ENCODE assay signal across 8 cellular contexts in the genomic region with DNA sequence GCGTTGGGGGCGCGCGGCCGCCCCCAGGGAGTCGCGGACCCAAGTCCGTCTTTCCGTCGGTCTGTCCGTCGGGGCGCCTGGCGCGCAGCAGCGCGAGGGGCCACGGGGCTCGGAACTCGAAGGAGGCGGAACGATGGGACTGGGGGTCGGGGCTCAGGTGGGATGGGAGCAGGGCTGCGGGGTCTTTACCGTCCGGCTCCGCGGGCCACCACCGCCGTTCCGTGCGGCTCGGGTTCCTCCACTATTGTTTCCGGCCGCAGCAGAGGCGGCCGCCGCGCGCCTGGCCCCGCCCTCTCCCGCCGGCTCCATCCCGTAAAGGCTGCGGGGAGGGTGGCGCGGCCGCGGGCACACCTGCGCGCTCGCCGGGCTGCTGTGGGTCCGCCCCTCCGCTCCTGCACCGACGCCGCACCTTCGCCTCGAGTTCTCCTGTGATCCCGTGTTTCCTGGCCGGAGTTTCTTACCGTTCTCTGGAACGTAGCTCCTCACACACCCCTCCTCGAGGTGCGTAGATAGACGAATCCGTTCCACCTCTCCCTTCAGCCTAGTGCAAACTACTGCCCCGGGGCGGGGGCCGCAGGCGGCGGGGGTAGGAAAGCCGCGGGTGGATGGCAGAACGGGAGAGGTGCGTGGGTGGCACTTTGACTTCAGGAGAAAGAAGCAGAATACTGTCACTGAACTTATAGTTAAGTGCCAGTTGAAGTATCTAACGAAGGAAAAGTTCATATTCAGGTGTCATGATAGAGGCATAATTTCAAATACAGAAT. TPM values are rescaled to one million over a fixed set of nuclear protein-coding genes. Genes with fewer than 3 reads are reported as not detected.
DNase-seq lines count a peak whose midpoint lies in the region; ATAC-seq and TF ChIP-seq lines count a peak whose summit lies in the region.

A gene (minus strand): TSS at position 243 of the 764 bp plus-strand sequence. CDS start 1,038 bp downstream, outside the sequence.

- peaks cover 5% of the 10 kb centered on the region for H3K9me3 Mint-ChIP-seq in activated CD4-positive, alpha-beta T cell treated with anti-CD3 and anti-CD28 coated beads, Interleukin-2, amount 10 ng/mL, durations not matched to agents 7 days and 5 days

- peak within 1 kb of the TSS; percentile 100 for H3K27ac Mint-ChIP-seq in activated CD4-positive, alpha-beta T cell treated with anti-CD3 and anti-CD28 coated beads, Interleukin-2, amount 10 ng/mL, durations not matched to agents 7 days and 5 days

- H3K4me1 Mint-ChIP-seq in activated CD4-positive, alpha-beta T cell treated with anti-CD3 and anti-CD28 coated beads, Interleukin-2, amount 10 ng/mL, durations not matched to agents 7 days and 5 days = peaks cover 43% of the 10 kb centered on the region

- peaks cover 31% of the 10 kb centered on the region for H3K36me3 Mint-ChIP-seq in activated CD4-positive, alpha-beta T cell treated with anti-CD3 and anti-CD28 coated beads, Interleukin-2, amount 10 ng/mL, durations not matched to agents 7 days and 5 days (ENCODE audit: low read depth)

- H3K9me3 ChIP-seq in BE2C = no peaks in the 10 kb centered on the region
- H3K9me3 ChIP-seq in left lung = no peaks in the 10 kb centered on the region

- peak within 1 kb of the TSS; percentile 88 for H3K27ac ChIP-seq in coronary artery
- peak within 1 kb of the TSS; percentile 91 to 94 for H3K27ac ChIP-seq in left lung

- peak within 1 kb of the TSS; percentile 91 for H3K4me3 Mint-ChIP-seq in activated CD4-positive, alpha-beta T cell treated with anti-CD3 and anti-CD28 coated beads, Interleukin-2, amount 10 ng/mL, durations not matched to agents 7 days and 5 days

- H3K36me3 ChIP-seq in BE2C = peaks cover 19% of the 10 kb centered on the region
- H3K36me3 ChIP-seq in left lung = no peaks in the 10 kb centered on the region

- no peak for TF ChIP-seq CTCF in BE2C (IDR thresholded peaks at IDR 0.05; ENCODE audit: low read depth, low read length)
- TF ChIP-seq CTCF in coronary artery (IDR thresholded peaks at IDR 0.05) = no peak
- no peak for TF ChIP-seq CTCF in left lung (IDR thresholded peaks at IDR 0.05)

- H3K4me1 ChIP-seq in BE2C = peaks cover 2% of the 10 kb centered on the region; the same call in 1 of the 2 replicates
- peaks cover 5 to 26% of the 10 kb centered on the region in 2 donors for H3K4me1 ChIP-seq in left lung

- H3K4me3 ChIP-seq in BE2C (ENCODE audit: low read depth, low read length) = peak within 1 kb of the TSS; percentile 86
- peak within 1 kb of the TSS; percentile 84 for H3K4me3 ChIP-seq in coronary artery
- peak within 1 kb of the TSS; percentile 89 to 92 for H3K4me3 ChIP-seq in left lung

- H3K27me3 Mint-ChIP-seq in activated CD4-positive, alpha-beta T cell treated with anti-CD3 and anti-CD28 coated beads, Interleukin-2, amount 10 ng/mL, durations not matched to agents 7 days and 5 days = no peaks in the 10 kb centered on the region

- POLR2A ChIA-PET in activated CD4-positive, alpha-beta T cell treated with anti-CD3 and anti-CD28 coated beads, Interleukin-2, amount 10 ng/mL, durations not matched to agents 7 days and 5 days (lab: Charles Lee) = interaction anchor here (1.7 kb wide), 1 partner anchor 37 kb away, joined by 3 read pairs; no protein-coding TSS in a partner anchor

- DNase-seq in BE2C = peak; percentile 94
- peak; percentile 85 for DNase-seq in GM19238 (ENCODE audit: insufficient read length, low spot score)
- peak; percentile 74 to 89 for DNase-seq in NCI-H524 (lab: John Stamatoyannopoulos, UW)
- DNase-seq in activated CD4-positive, alpha-beta T cell treated with anti-CD3 and anti-CD28 coated beads, Interleukin-2, amount 10 ng/mL, durations not matched to agents 7 days and 5 days = peak; percentile 92
- DNase-seq in coronary artery (ENCODE audit: low spot score) = peak; percentile 90
- DNase-seq in left lung = peak; percentile 93 to 96
- peak; percentile 70 to 73 for DNase-seq in stimulated activated CD4-positive, alpha-beta T cell treated with anti-CD3 and anti-CD28 coated beads, Interleukin-2, amount 100 ng/mL, for 48 hours

- H3K27me3 ChIP-seq in BE2C (no peaks in the 10 kb centered on the region), left lung (no peaks in the 10 kb centered on the region)

- CTCF ChIA-PET in activated CD4-positive, alpha-beta T cell treated with anti-CD3 and anti-CD28 coated beads, Interleukin-2, amount 10 ng/mL, durations not matched to agents 7 days and 5 days (lab: Charles Lee) = interaction anchor here (0.6 to 1.4 kb wide), 4 partner anchors 14 to 282 kb away, joined by 3 to 8 read pairs (median 4); no protein-coding TSS in a partner anchor

- intact Hi-C loops in left lung (cut with DNase I) = no loop called here

- peak; percentile 92 for ATAC-seq in HG03439 (IDR thresholded peaks at IDR 0.05; ENCODE audit: unreplicated experiment)
- ATAC-seq in left lung = peak; percentile 97

RNA-seq across cellular contexts. Expression of the gene that starts here (rescaled TPM):
- 8.2 TPM for polyA plus RNA-seq in BE2C (2012; ENCODE audit: insufficient read depth, insufficient read length, low read depth)
- total RNA-seq in activated CD4-positive, alpha-beta T cell treated with anti-CD3 and anti-CD28 coated beads, Interleukin-2, amount 10 ng/mL, durations not matched to agents 7 days and 5 days = 10 to 100 TPM; 41.5 to 56.3 TPM
- 10 to 100 TPM; 10.8 to 24.1 TPM for total RNA-seq in left lung

Comparison
In these comparisons a context has a peak if more than half of its experiments do, and no peak if none do; other contexts are left out.
1. Peak in every context shown above with its lines: DNase-seq, ATAC-seq, H3K4me3 ChIP-seq and H3K27ac ChIP-seq.